In the genomic region with DNA sequence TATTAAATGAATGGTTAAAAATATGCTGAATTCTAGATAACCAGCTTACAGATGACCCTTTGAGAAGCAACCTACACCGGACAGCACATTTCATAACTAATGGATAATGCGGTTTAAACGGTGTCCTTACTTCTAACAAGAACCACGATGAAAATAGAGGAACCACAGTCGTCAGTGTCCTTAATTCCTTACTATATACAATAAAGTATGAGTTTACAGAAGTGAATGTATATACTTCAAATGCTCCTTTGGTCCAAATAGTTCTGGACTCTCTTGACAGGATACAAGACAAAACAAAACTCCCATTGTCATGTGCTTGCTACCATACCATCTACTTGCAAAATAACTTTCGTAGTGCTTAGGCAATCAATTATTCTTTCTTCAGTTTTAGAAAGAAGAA, we compare ENCODE assay signal across 9 cellular contexts. TPM values are rescaled to one million over a fixed set of nuclear protein-coding genes. Genes with fewer than 3 reads are reported as not detected.
DNase-seq lines count a peak whose midpoint lies in the region; ATAC-seq and TF ChIP-seq lines count a peak whose summit lies in the region.
"Had no signal": no experiment of that assay in that cellular context is flagged by ENCODE, and none has a peak within 500 bp of the region (broad histone marks: within the 10 kb centered on the region; RNA-seq: fewer than 3 reads in every experiment).

No MANE protein-coding gene starts in this region.

- H3K4me3 Mint-ChIP-seq in activated B cell treated with CpG ODN at 0.5 μM for 24 hours, result peak overlapping the region; percentile 89

- H3K27ac Mint-ChIP-seq in activated B cell treated with CpG ODN at 0.5 μM for 24 hours, result no peak overlapping the region

- CTCF ChIA-PET in activated B cell treated with CpG ODN at 0.5 μM for 24 hours (lab: Charles Lee), result interaction anchor here (1.0 kb wide), 1 partner anchor 103 kb away, joined by 3 read pairs; no protein-coding TSS in a partner anchor

- peaks cover 0 to 5% (median 0%) of the 10 kb centered on the region in 9 donors for H3K36me3 ChIP-seq in heart left ventricle
- H3K36me3 ChIP-seq in thoracic aorta, result no peaks in the 10 kb centered on the region

- intact Hi-C loops in heart left ventricle (cut with DNase I) (loop anchor here in 7 of 10 donors (5.0 to 10.0 kb wide), 6 partner anchors 40 to 405 kb away; a partner anchor contains a TSS), Right ventricle myocardium superior (cut with DNase I) (loop anchor here (5.0 to 10.0 kb wide), 3 partner anchors 68 to 182 kb away; no protein-coding TSS in a partner anchor), activated B cell treated with CpG ODN at 0.5 μM for 24 hours (cut with micrococcal nuclease) (loop anchor here (10.0 kb wide), 4 partner anchors 582 to 1338 kb away; a partner anchor contains a TSS)

- POLR2A ChIA-PET in activated B cell treated with CpG ODN at 0.5 μM for 24 hours (lab: Charles Lee), result no interaction called here

- TF ChIP-seq CTCF in heart left ventricle (IDR thresholded peaks at IDR 0.05), result no peak
- no peak for TF ChIP-seq CTCF in activated B cell treated with CpG ODN at 0.5 μM for 24 hours (IDR thresholded peaks at IDR 0.05)
- TF ChIP-seq CTCF in fibroblast of villous mesenchyme (IDR thresholded peaks at IDR 0.05; ENCODE audit: insufficient read depth, low read depth, low read length), result no peak
- TF ChIP-seq CTCF in thoracic aorta (IDR thresholded peaks at IDR 0.05), result no peak
- TF ChIP-seq CTCF in omental fat pad (IDR thresholded peaks at IDR 0.05), result no peak

- H3K9me3 ChIP-seq in heart left ventricle, result no peaks in the 10 kb centered on the region
- no peaks in the 10 kb centered on the region for H3K9me3 ChIP-seq in thoracic aorta
- H3K9me3 ChIP-seq: Caco-2 had no signal

- H3K27me3 ChIP-seq in heart left ventricle (no peaks in the 10 kb centered on the region), thoracic aorta (replicated peaks; ENCODE audit: insufficient read depth) (no peaks in the 10 kb centered on the region)

- H3K27me3 Mint-ChIP-seq in activated B cell treated with CpG ODN at 0.5 μM for 24 hours, result no peaks in the 10 kb centered on the region

- H3K36me3 Mint-ChIP-seq in activated B cell treated with CpG ODN at 0.5 μM for 24 hours (ENCODE audit: low read depth), result peaks cover 22% of the 10 kb centered on the region

- H3K9me3 Mint-ChIP-seq in activated B cell treated with CpG ODN at 0.5 μM for 24 hours, result no peaks in the 10 kb centered on the region

- ATAC-seq in heart left ventricle (no peak), Right ventricle myocardium superior (ENCODE audit: poor library complexity) (no peak), activated B cell treated with CpG ODN at 0.5 μM for 24 hours (ENCODE audit: low read depth) (no peak), thoracic aorta (ENCODE audit: insufficient number of reproducible peaks, low FRiP score, low read depth) (no peak), GM21381 (IDR thresholded peaks at IDR 0.05; ENCODE audit: unreplicated experiment) (no peak), omental fat pad (ENCODE audit: low FRiP score) (no peak)

- TF ChIP-seq POLR2A in heart left ventricle (IDR thresholded peaks at IDR 0.05), result no peak

- 83 to 88% (median 85%) methylated on average over 6 of the region's 6 CpGs for WGBS in heart left ventricle, 4 donors

- H3K4me1 Mint-ChIP-seq in activated B cell treated with CpG ODN at 0.5 μM for 24 hours, result peaks cover 45% of the 10 kb centered on the region

- DNase-seq in heart left ventricle (no peak), Right ventricle myocardium superior (no peak), activated B cell treated with CpG ODN at 0.5 μM for 24 hours (no peak), fibroblast of villous mesenchyme (ENCODE audit: low read depth) (peak; percentile 30), thoracic aorta (ENCODE audit: low spot score) (no peak), cortex of kidney (lab: John Stamatoyannopoulos, UW) (no peak), omental fat pad (ENCODE audit: low spot score) (no peak)
- DNase-seq: Caco-2 had no signal

- peak overlapping the region in 7 of 12 donors; percentile 1 to 87 (median 83) for H3K4me3 ChIP-seq in heart left ventricle
- peak overlapping the region; percentile 86 for H3K4me3 ChIP-seq in fibroblast of villous mesenchyme (ENCODE audit: low read depth, low read length)
- H3K4me3 ChIP-seq in thoracic aorta, result peak overlapping the region; percentile 75

- H3K4me1 ChIP-seq in heart left ventricle, result peaks cover 0 to 66% (median 31%) of the 10 kb centered on the region in 12 donors
- peaks cover 34 to 43% of the 10 kb centered on the region in 2 donors for H3K4me1 ChIP-seq in thoracic aorta (ENCODE audit: control insufficient read depth in 1 of 2, low read depth in 2 of 2)

- H3K27ac ChIP-seq in heart left ventricle (peak overlapping the region in 5 of 12 donors; percentile 91 to 99 (median 96)), thoracic aorta (no peak overlapping the region)

RNA-seq across cellular contexts. Expression of a gene that starts 2.4 kb away (rescaled TPM):
- total RNA-seq in heart left ventricle, result 100 to 1,000 TPM in 7 of 9 donors, 10 to 100 TPM in 2; 66.5 to 573 (median 131) TPM
- 100 to 1,000 TPM in 1 of 2 donors, 10 to 100 TPM in 1; 34.4 to 234 TPM for polyA plus RNA-seq in heart left ventricle
- total RNA-seq in Right ventricle myocardium superior, result 145 TPM
- 84.3 and 90.2 TPM in 2 replicates for total RNA-seq in activated B cell treated with CpG ODN at 0.5 μM for 24 hours
- total RNA-seq in fibroblast of villous mesenchyme, result 160 and 180 TPM in 2 replicates
- total RNA-seq in thoracic aorta, result 1,000 to 10,000 TPM in 1 of 2 donors, 100 to 1,000 TPM in 1; 274 to 1,075 TPM
- 1,000 to 10,000 TPM in 2 of 4 donors, 100 to 1,000 TPM in 2; 636 to 2,401 (median 1,222) TPM for total RNA-seq in omental fat pad
